In the genomic region with DNA sequence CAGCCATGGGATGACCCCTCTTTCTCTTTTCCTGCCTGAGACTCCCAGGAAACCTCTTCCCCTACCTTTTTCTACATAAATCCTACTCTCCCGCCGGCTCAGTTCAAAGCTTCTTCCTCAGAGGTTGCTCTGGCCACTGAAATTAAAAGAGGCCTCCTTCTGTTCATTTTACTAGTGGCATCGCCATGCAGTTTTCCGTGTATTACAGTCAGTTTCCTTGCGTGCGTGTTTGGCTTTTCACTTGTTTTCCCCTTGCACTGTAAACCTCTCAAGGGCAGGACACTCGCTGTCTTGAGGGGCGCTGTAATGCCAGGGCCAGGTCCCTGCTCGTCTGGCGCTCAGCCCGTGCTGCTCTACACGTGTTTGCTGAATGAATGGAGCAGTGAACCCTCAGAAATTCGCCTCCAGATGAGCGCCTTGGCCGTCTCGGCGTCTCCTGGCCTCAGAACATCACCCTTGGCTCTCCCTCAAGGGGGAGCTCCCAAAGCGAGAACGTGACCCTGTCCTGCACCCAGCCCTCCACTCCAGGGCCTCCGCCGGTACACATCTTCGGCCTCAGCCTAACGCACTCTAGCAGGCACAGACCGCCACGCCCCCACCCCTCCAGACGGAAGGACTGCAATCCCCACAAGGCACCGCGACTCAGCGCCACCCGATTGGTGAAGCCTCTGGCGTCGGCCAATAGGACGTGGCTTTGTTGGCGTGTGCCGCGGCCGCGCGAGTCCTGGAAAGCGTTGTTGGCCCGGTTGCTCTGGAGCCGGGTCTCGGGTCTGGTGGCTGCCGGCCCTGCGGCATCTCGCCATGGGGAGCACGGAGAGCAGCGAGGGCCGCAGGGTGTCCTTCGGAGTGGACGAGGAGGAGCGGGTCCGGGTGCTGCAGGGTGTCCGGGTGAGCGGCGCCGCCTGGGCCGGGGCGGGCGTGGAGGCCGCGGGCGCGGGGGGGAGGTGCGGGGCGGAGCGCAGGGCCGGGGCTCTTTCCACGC, we compare ENCODE assay signal across 8 cellular contexts. TPM values are rescaled to one million over a fixed set of nuclear protein-coding genes. Genes with fewer than 3 reads are reported as not detected.
A peak's percentile ranks its signal among the peaks of the same experiment; 100 is the strongest.
DNase-seq lines count a peak whose midpoint lies in the region; ATAC-seq, FAIRE-seq and TF ChIP-seq lines count a peak whose summit lies in the region.

A gene with protein sequence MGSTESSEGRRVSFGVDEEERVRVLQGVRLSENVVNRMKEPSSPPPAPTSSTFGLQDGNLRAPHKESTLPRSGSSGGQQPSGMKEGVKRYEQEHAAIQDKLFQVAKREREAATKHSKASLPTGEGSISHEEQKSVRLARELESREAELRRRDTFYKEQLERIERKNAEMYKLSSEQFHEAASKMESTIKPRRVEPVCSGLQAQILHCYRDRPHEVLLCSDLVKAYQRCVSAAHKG (plus strand): TSS at position 729 of the 982 bp plus-strand sequence. CDS start 73 bp downstream, at position 802.

- no peaks in the 10 kb centered on the region for H3K36me3 Mint-ChIP-seq in T-helper 1 cell treated with Interleukin-12 subunit alpha and Interleukin-12 subunit beta and Interleukin-4 antibody, amounts not matched to agents 30 μg/mL and 1 μg/mL, for 36 hours (ENCODE audit: low read depth)

- no peak for TF ChIP-seq CTCF in upper lobe of right lung (IDR thresholded peaks at IDR 0.05)

- peaks cover 15% of the 10 kb centered on the region for H3K4me1 Mint-ChIP-seq in T-helper 1 cell treated with Interleukin-12 subunit alpha and Interleukin-12 subunit beta and Interleukin-4 antibody, amounts not matched to agents 30 μg/mL and 1 μg/mL, for 36 hours (ENCODE audit: low read depth)

- peak within 1 kb of the TSS; percentile 80 for H3K4me3 ChIP-seq in upper lobe of right lung

- FAIRE-seq in GM12892 (lab: Jason Lieb, UNC) = peak; percentile 98

- no peak within 1 kb of the TSS for H3K27ac ChIP-seq in upper lobe of right lung

- H3K27me3 Mint-ChIP-seq in T-helper 1 cell treated with Interleukin-12 subunit alpha and Interleukin-12 subunit beta and Interleukin-4 antibody, amounts not matched to agents 30 μg/mL and 1 μg/mL, for 36 hours (ENCODE audit: low read depth) = peaks cover 37% of the 10 kb centered on the region

- no peaks in the 10 kb centered on the region for H3K36me3 ChIP-seq in upper lobe of right lung

- peak within 1 kb of the TSS; percentile 95 for H3K4me3 Mint-ChIP-seq in T-helper 1 cell treated with Interleukin-12 subunit alpha and Interleukin-12 subunit beta and Interleukin-4 antibody, amounts not matched to agents 30 μg/mL and 1 μg/mL, for 36 hours

- H3K4me1 ChIP-seq in upper lobe of right lung = peaks cover 6% of the 10 kb centered on the region

- no peak for TF ChIP-seq POLR2A in GM12892 (IDR thresholded peaks at IDR 0.05; ENCODE audit: low read depth, low read length)

- H3K9me3 ChIP-seq in upper lobe of right lung = no peaks in the 10 kb centered on the region

- ATAC-seq in HG02870 (IDR thresholded peaks at IDR 0.05; ENCODE audit: unreplicated experiment) = peak; percentile 98
- peak; percentile 99 to 100 for ATAC-seq in left cardiac atrium
- peak; percentile 100 for ATAC-seq in upper lobe of right lung

- peak; percentile 98 for DNase-seq in GM12892 (ENCODE audit: insufficient read length)
- DNase-seq in NCI-H146 (lab: John Stamatoyannopoulos, UW) = peak; percentile 99
- DNase-seq in amniotic stem cell (lab: John Stamatoyannopoulos, UW) = peak; percentile 89
- peak; percentile 96 for DNase-seq in left cardiac atrium
- DNase-seq in posterior vena cava (ENCODE audit: low spot score) = peak; percentile 98
- DNase-seq in upper lobe of right lung = peak; percentile 97

- no peaks in the 10 kb centered on the region for H3K27me3 ChIP-seq in upper lobe of right lung

- intact Hi-C loops in left cardiac atrium (cut with DNase I) (no loop called here), posterior vena cava (cut with DNase I) (no loop called here), upper lobe of right lung (cut with DNase I) (no loop called here)

- peak within 1 kb of the TSS; percentile 55 for H3K27ac Mint-ChIP-seq in T-helper 1 cell treated with Interleukin-12 subunit alpha and Interleukin-12 subunit beta and Interleukin-4 antibody, amounts not matched to agents 30 μg/mL and 1 μg/mL, for 36 hours

- no peaks in the 10 kb centered on the region for H3K9me3 Mint-ChIP-seq in T-helper 1 cell treated with Interleukin-12 subunit alpha and Interleukin-12 subunit beta and Interleukin-4 antibody, amounts not matched to agents 30 μg/mL and 1 μg/mL, for 36 hours

RNA-seq across cellular contexts. Expression of the gene that starts here (rescaled TPM):
- 15.2 TPM for polyA plus RNA-seq in GM12892 (2012; ENCODE audit: missing spikeins)
- total RNA-seq in left cardiac atrium = 1 to 10 TPM; 7.8 to 7.9 TPM
- 10 to 100 TPM in 1 of 2 donors, 1 to 10 TPM in 1; 7.3 to 10.1 TPM for total RNA-seq in posterior vena cava
- 17.1 TPM for total RNA-seq in upper lobe of right lung
